8 cellular contexts compared by ENCODE assay signal in the genomic region with DNA sequence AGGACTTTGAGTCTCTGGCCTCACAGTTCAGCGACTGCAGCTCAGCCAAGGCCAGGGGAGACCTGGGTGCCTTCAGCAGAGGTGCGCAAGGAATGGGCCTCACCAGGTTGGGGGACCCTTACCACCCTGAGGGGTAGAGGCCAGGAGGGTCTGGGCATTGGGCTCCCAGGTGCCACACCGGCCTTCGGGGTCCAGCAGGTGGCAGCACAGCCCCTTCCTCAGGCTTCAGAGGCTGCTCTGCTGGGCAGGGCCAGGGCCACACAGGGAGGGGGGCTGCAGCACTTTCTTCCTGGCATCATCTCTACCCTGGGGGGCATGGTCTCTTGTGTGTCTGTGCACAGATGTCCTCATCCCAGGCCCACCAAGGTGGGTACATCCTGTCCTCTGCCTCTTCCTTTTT. TPM values are rescaled to one million over a fixed set of nuclear protein-coding genes. Genes with fewer than 3 reads are reported as not detected.
DNase-seq lines count a peak whose midpoint lies in the region; ATAC-seq, FAIRE-seq and TF ChIP-seq lines count a peak whose summit lies in the region.

No MANE protein-coding gene starts in this region.

- no peak for TF ChIP-seq POLR2A in H54 (IDR thresholded peaks at IDR 0.05; ENCODE audit: low read depth, low read length)

- ATAC-seq in naive thymus-derived CD8-positive, alpha-beta T cell, result peak; percentile 61 to 71
- ATAC-seq in GM18873 (IDR thresholded peaks at IDR 0.05; ENCODE audit: low FRiP score, unreplicated experiment) (no peak), GM21526 (IDR thresholded peaks at IDR 0.05; ENCODE audit: low FRiP score, unreplicated experiment) (no peak), GM19397 (IDR thresholded peaks at IDR 0.05; ENCODE audit: unreplicated experiment) (no peak)

- no peak for FAIRE-seq in H54 (lab: Jason Lieb, UNC)

- peak overlapping the region in 7 of 10 donors; percentile 25 to 90 (median 60) for H3K27ac Mint-ChIP-seq in naive thymus-derived CD8-positive, alpha-beta T cell

- TF ChIP-seq CTCF in astrocyte of the cerebellum (IDR thresholded peaks at IDR 0.05; ENCODE audit: low read depth, low read length, missing control alignments), result peak; percentile 50

- no peak overlapping the region for H3K4me3 Mint-ChIP-seq in naive thymus-derived CD8-positive, alpha-beta T cell

- in situ Hi-C loops in astrocyte of the cerebellum (cut with HindIII; ENCODE audit: low sequenced_read_pairs), result no loop called here

- POLR2A ChIA-PET in naive thymus-derived CD8-positive, alpha-beta T cell (lab: Charles Lee), result interaction anchor here (0.9 to 4.1 kb wide), 3 partner anchors 10 to 39 kb away, joined by 3 to 15 read pairs (median 3); no protein-coding TSS in a partner anchor

- peaks cover 0 to 42% (median 11%) of the 10 kb centered on the region in 3 donors for H3K36me3 Mint-ChIP-seq in naive thymus-derived CD8-positive, alpha-beta T cell

- DNase-seq in ELF-1 (ENCODE audit: low read depth, low spot score) (peak; percentile 48), NCI-H2227 (lab: John Stamatoyannopoulos, UW; ENCODE audit: unreplicated experiment) (peak; percentile 47), astrocyte of the cerebellum (ENCODE audit: low read depth) (no peak), H54 (ENCODE audit: insufficient read length, low spot score) (no peak)
- DNase-seq in naive thymus-derived CD8-positive, alpha-beta T cell, result peak; percentile 16 to 68 (median 38)

- H3K4me1 Mint-ChIP-seq in naive thymus-derived CD8-positive, alpha-beta T cell, result peaks cover 16 to 54% (median 26%) of the 10 kb centered on the region in 4 donors

- H3K9me3 Mint-ChIP-seq in naive thymus-derived CD8-positive, alpha-beta T cell, result no peaks in the 10 kb centered on the region

- no peak overlapping the region for H3K4me3 ChIP-seq in astrocyte of the cerebellum (ENCODE audit: low read depth, low read length)

- no peaks in the 10 kb centered on the region for H3K27me3 Mint-ChIP-seq in naive thymus-derived CD8-positive, alpha-beta T cell

RNA-seq across cellular contexts. Expression of gene PIN1, which starts 12.9 kb away (rescaled TPM):
- 10 to 100 TPM; 63.3 to 65.6 TPM for total RNA-seq in naive thymus-derived CD8-positive, alpha-beta T cell
- 100 to 1,000 TPM in 1 of 3 donors, 10 to 100 TPM in 2; 85.3 to 126 (median 95.8) TPM for polyA plus RNA-seq in naive thymus-derived CD8-positive, alpha-beta T cell

RNA-seq across cellular contexts. Expression of gene UBL5, which starts 20.3 kb away (rescaled TPM):
- 100 to 1,000 TPM; 222 to 232 TPM for total RNA-seq in naive thymus-derived CD8-positive, alpha-beta T cell
- polyA plus RNA-seq in naive thymus-derived CD8-positive, alpha-beta T cell, result 100 to 1,000 TPM; 694 to 819 (median 701) TPM

RNA-seq across cellular contexts. Expression of gene FBXL12, which starts 29.2 kb away (rescaled TPM):
- 10 to 100 TPM; 38.0 to 42.1 TPM for total RNA-seq in naive thymus-derived CD8-positive, alpha-beta T cell
- 10 to 100 TPM in 1 of 3 donors, 1 to 10 TPM in 2; 8.3 to 15.6 (median 8.5) TPM for polyA plus RNA-seq in naive thymus-derived CD8-positive, alpha-beta T cell

Comparison
In these comparisons a context has a peak if more than half of its experiments do, and no peak if none do; other contexts are left out.
1. DNase-seq: peak in ELF-1 (single experiment), NCI-H2227 (single experiment) and naive thymus-derived CD8-positive, alpha-beta T cell (10 of 10); none in astrocyte of the cerebellum (single experiment) and H54 (single experiment).
2. ATAC-seq: peak in naive thymus-derived CD8-positive, alpha-beta T cell (2 of 2); none in GM18873 (single experiment), GM21526 (single experiment) and GM19397 (single experiment).